ENCODE assay signal across 20 cellular contexts in the genomic region with DNA sequence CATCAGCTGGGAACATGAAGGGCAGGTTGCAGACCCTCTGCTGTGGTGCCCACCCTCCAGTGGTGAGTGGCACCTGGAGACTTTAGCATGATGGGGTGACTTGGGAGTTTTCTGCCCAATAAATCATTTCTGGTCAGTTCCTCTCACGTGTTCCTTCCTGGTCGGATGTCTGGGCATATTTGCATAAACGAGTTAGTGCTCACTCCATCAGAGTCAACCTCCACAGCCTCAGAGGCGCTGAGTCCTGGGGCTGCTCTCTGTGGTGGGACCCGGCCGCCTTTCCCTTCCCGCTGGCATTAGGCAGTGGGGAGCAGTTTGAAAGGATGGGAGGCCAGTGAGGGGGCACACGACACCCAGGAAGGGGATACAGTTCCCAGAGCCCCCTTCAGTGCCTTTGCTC.
A peak's percentile ranks its signal among the peaks of the same experiment; 100 is the strongest.
DNase-seq lines count a peak whose midpoint lies in the region; ATAC-seq and TF ChIP-seq lines count a peak whose summit lies in the region.
"Had no signal": no experiment of that assay in that cellular context is flagged by ENCODE, and none has a peak within 500 bp of the region (broad histone marks: within the 10 kb centered on the region; RNA-seq: fewer than 3 reads in every experiment).

No MANE protein-coding gene starts in this region.

- H3K4me1 ChIP-seq in BLaER1 (peaks cover 96% of the 10 kb centered on the region), mesenchymal stem cell (ENCODE audit: control insufficient read depth, insufficient read depth, low read depth, low read length) (no peaks in the 10 kb centered on the region)

- no peak overlapping the region for H3K4ac ChIP-seq in mesenchymal stem cell (ENCODE audit: low read depth in 1 of 2, low read length in 2 of 2)

- H3K9ac ChIP-seq in BLaER1 (peak overlapping the region; percentile 54), mesenchymal stem cell (ENCODE audit: low read length) (no peak overlapping the region)

- no peak overlapping the region for H3K18ac ChIP-seq in mesenchymal stem cell (ENCODE audit: low read depth in 1 of 2, low read length in 2 of 2)

- H3K36me3 Mint-ChIP-seq in activated T-cell treated with anti-CD3 and anti-CD28 coated beads, Interleukin-2, amount 50 U/mL, for 4 hours (ENCODE audit: insufficient read depth) = no peaks in the 10 kb centered on the region
- H3K36me3 Mint-ChIP-seq: CD4-positive, alpha-beta memory T cell had no signal

- no peak overlapping the region for H2AK5ac ChIP-seq in mesenchymal stem cell (ENCODE audit: low read length, severe bottlenecking)

- H3K27me3 ChIP-seq in BLaER1 = no peaks in the 10 kb centered on the region
- no peaks in the 10 kb centered on the region for H3K27me3 ChIP-seq in mesenchymal stem cell (ENCODE audit: control insufficient read depth in 1 of 2, insufficient read depth in 1 of 2, low read length in 2 of 2)

- peak; percentile 38 for ATAC-seq in HG03108 (IDR thresholded peaks at IDR 0.05; ENCODE audit: unreplicated experiment)
- no peak for ATAC-seq in activated T-cell treated with anti-CD3 and anti-CD28 coated beads, Interleukin-2, amount 50 U/mL, for 4 hours
- ATAC-seq: K562 had no signal

- H2AFZ ChIP-seq in mesenchymal stem cell (ENCODE audit: low read depth, low read length) = no peak overlapping the region

- H3K14ac ChIP-seq in mesenchymal stem cell (ENCODE audit: low read length in 2 of 2) = no peak overlapping the region

- H3K4me3 ChIP-seq in BLaER1 (peak overlapping the region; percentile 58), mesenchymal stem cell (ENCODE audit: insufficient read depth in 1 of 2, low read depth in 1 of 2, low read length in 2 of 2) (no peak overlapping the region), foreskin fibroblast (ENCODE audit: low read depth in 1 of 2, low read length in 2 of 2) (no peak overlapping the region)
- H3K4me3 ChIP-seq: K562 had no signal

- no peak overlapping the region for H2BK12ac ChIP-seq in mesenchymal stem cell (ENCODE audit: low read length in 2 of 2)

- WGBS in mesenchymal stem cell = 83% methylated on average over 7 of the region's 8 CpGs

- peak overlapping the region; percentile 2 for H4K91ac ChIP-seq in mesenchymal stem cell (ENCODE audit: low read length)

- H4K8ac ChIP-seq in mesenchymal stem cell (ENCODE audit: low read length) = no peak overlapping the region

- no peak overlapping the region for H3K23ac ChIP-seq in mesenchymal stem cell (ENCODE audit: low read length in 2 of 2)

- H3K79me1 ChIP-seq in mesenchymal stem cell (replicated peaks; ENCODE audit: low read length, poor library complexity, severe bottlenecking) = peaks cover 9% of the 10 kb centered on the region

- H3K4me2 ChIP-seq in BLaER1 = peak overlapping the region; percentile 94
- no peak overlapping the region for H3K4me2 ChIP-seq in mesenchymal stem cell (ENCODE audit: low read length, poor library complexity, severe bottlenecking)

- peak; percentile 41 for TF ChIP-seq POLR2A in GM18526 (IDR thresholded peaks at IDR 0.05; ENCODE audit: extremely low read depth, insufficient read length)

- H3K4me1 Mint-ChIP-seq in activated T-cell treated with anti-CD3 and anti-CD28 coated beads, Interleukin-2, amount 50 U/mL, for 4 hours (ENCODE audit: low read depth) = no peaks in the 10 kb centered on the region
- H3K4me1 Mint-ChIP-seq: CD4-positive, alpha-beta memory T cell had no signal

- H4K20me1 ChIP-seq in BLaER1 = no peaks in the 10 kb centered on the region

- no peak overlapping the region for H2BK5ac ChIP-seq in mesenchymal stem cell (ENCODE audit: low read depth, low read length, poor library complexity, severe bottlenecking)

- no peaks in the 10 kb centered on the region for H3K9me3 ChIP-seq in BLaER1
- no peaks in the 10 kb centered on the region for H3K9me3 ChIP-seq in mesenchymal stem cell (ENCODE audit: control insufficient read depth, low read length)

- no peak overlapping the region for H2BK120ac ChIP-seq in mesenchymal stem cell (ENCODE audit: low read depth, low read length)

- no peaks in the 10 kb centered on the region for H3K9me3 Mint-ChIP-seq in activated T-cell treated with anti-CD3 and anti-CD28 coated beads, Interleukin-2, amount 50 U/mL, for 4 hours
- H3K9me3 Mint-ChIP-seq: CD4-positive, alpha-beta memory T cell had no signal

- H3K27ac ChIP-seq in BLaER1 = peak overlapping the region; percentile 88
- H3K27ac ChIP-seq in mesenchymal stem cell (ENCODE audit: low read length, poor library complexity, severe bottlenecking) = no peak overlapping the region

- peaks cover 4% of the 10 kb centered on the region for H3K27me3 Mint-ChIP-seq in activated T-cell treated with anti-CD3 and anti-CD28 coated beads, Interleukin-2, amount 50 U/mL, for 4 hours (ENCODE audit: low read depth)

- no peak overlapping the region for H2BK15ac ChIP-seq in mesenchymal stem cell (ENCODE audit: low read depth, poor library complexity, severe bottlenecking)

- no peak overlapping the region for H3K4me3 Mint-ChIP-seq in activated T-cell treated with anti-CD3 and anti-CD28 coated beads, Interleukin-2, amount 50 U/mL, for 4 hours
- H3K4me3 Mint-ChIP-seq: CD4-positive, alpha-beta memory T cell had no signal

- H3K36me3 ChIP-seq in BLaER1 (no peaks in the 10 kb centered on the region), mesenchymal stem cell (ENCODE audit: control insufficient read depth in 1 of 2, insufficient read depth in 2 of 2, low read depth in 1 of 2, low read length in 2 of 2) (peaks cover 82 to 83% of the 10 kb centered on the region in 2 experiments)

- no peak for TF ChIP-seq CTCF in foreskin fibroblast (IDR thresholded peaks at IDR 0.05; ENCODE audit: low read depth, low read length)

- DNase-seq in mesenchymal stem cell (no peak), foreskin fibroblast (no peak), C1 segment of cervical spinal cord (lab: John Stamatoyannopoulos, UW) (no peak)
- no peak for DNase-seq in activated T-cell treated with anti-CD3 and anti-CD28 coated beads, Interleukin-2, amount 50 U/mL, for 4 hours
- DNase-seq in activated effector memory CD4-positive, alpha-beta T cell treated with anti-CD3 and anti-CD28 coated beads, Interleukin-2, amount 50 U/mL, for 16 hours = no peak
- DNase-seq: 8988T; CD4-positive, alpha-beta memory T cell; DMS153; GF-D8; GOT3; NCI-H1105; NCI-H2081; NCI-H510A; NCI-H82; RPMI8226; SIG-M5 had no signal
